Comparison of ENCODE assay signal across 21 cellular contexts in the genomic region with DNA sequence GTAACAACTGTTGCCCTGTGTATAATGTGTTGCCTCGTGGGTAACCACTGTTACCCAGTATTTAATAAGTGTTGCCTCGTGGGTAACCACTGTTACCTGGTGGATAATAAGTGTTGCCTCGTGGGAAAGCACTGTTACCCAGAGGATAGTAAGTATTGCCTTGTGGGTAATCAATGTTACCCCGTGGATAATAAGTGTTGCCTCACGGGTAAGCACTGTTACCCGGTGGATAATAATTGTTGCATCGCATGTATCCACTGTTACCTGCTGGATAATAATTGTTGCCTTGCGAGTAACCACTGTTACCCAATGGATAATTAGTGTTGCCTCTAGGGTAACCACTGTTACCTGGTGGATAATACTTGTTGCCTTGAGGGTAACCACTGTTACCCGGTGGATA. TPM values are rescaled to one million over a fixed set of nuclear protein-coding genes. Genes with fewer than 3 reads are reported as not detected.
DNase-seq lines count a peak whose midpoint lies in the region; ATAC-seq, FAIRE-seq and TF ChIP-seq lines count a peak whose summit lies in the region.
"Had no signal": no experiment of that assay in that cellular context is flagged by ENCODE, and none has a peak within 500 bp of the region (broad histone marks: within the 10 kb centered on the region; RNA-seq: fewer than 3 reads in every experiment).

No MANE protein-coding gene starts in this region.

- H3K9me3 ChIP-seq in GM12878 (replicated peaks; ENCODE audit: control insufficient read depth, insufficient read depth, low read length) (no peaks in the 10 kb centered on the region), prostate gland (no peaks in the 10 kb centered on the region), ascending aorta (no peaks in the 10 kb centered on the region)

- H3K27me3 ChIP-seq in GM12878 (replicated peaks in 1 of 2; ENCODE audit: control insufficient read depth in 2 of 2, insufficient read depth in 2 of 2, low read length in 1 of 2), result no peaks in the 10 kb centered on the region
- H3K27me3 ChIP-seq in prostate gland (replicated peaks; ENCODE audit: insufficient read depth), result no peaks in the 10 kb centered on the region
- no peaks in the 10 kb centered on the region for H3K27me3 ChIP-seq in ascending aorta

- no TSS peak for BruUV-seq in GM12878 (replicated peaks; lab: Mats Ljungman, UMichigan)

- no peak for TF ChIP-seq RAD21 in GM12878 (IDR thresholded peaks at IDR 0.05; ENCODE audit: insufficient read depth, low read depth, low read length)

- RAD21 ChIA-PET in GM12878 (lab: Charles Lee; ENCODE audit: unreplicated experiment), result no interaction called here

- H2AFZ ChIP-seq in GM12878 (ENCODE audit: control insufficient read depth, low read depth, low read length), result no peak overlapping the region
- H2AFZ ChIP-seq: GM23338 had no signal

- no peak overlapping the region for H3K4me2 ChIP-seq in GM12878 (ENCODE audit: control insufficient read depth, insufficient read depth)
- H3K4me2 ChIP-seq: GM23338 had no signal

- no peaks in the 10 kb centered on the region for H3K79me2 ChIP-seq in GM12878 (ENCODE audit: control insufficient read depth, insufficient read depth, low read length)

- H3K4me3 ChIP-seq in GM12865 (ENCODE audit: low read depth, low read length), result no peak overlapping the region
- H3K4me3 ChIP-seq in GM12878, result no peak overlapping the region
- no peak overlapping the region for H3K4me3 ChIP-seq in prostate gland
- no peak overlapping the region for H3K4me3 ChIP-seq in ascending aorta
- H3K4me3 ChIP-seq: GM23338 had no signal

- no peak for TF ChIP-seq CTCF in GM12865 (IDR thresholded peaks at IDR 0.05; ENCODE audit: insufficient read depth, low read depth, low read length, missing control alignments)
- no peak for TF ChIP-seq CTCF in GM12878 (IDR thresholded peaks at IDR 0.05 in 2 of 3, conservative IDR thresholded peaks at IDR 0.05 in 1 of 3; ENCODE audit: control insufficient read depth in 2 of 3, extremely low read depth in 1 of 3, insufficient read depth in 1 of 3, low read depth in 3 of 3, low read length in 3 of 3)
- no peak for TF ChIP-seq CTCF in prostate gland (IDR thresholded peaks at IDR 0.05)
- TF ChIP-seq CTCF in ascending aorta (IDR thresholded peaks at IDR 0.05), result no peak

- ATAC-seq in GM12878 (no peak), HG03045 (IDR thresholded peaks at IDR 0.05; ENCODE audit: unreplicated experiment) (no peak)
- ATAC-seq: GM23338, HCT116 had no signal

- H3K4me1 ChIP-seq in GM12878 (ENCODE audit: control insufficient read depth, insufficient read depth, low read length), result no peaks in the 10 kb centered on the region
- no peaks in the 10 kb centered on the region for H3K4me1 ChIP-seq in prostate gland (replicated peaks)
- H3K4me1 ChIP-seq in ascending aorta, result no peaks in the 10 kb centered on the region

- H3K27ac ChIP-seq in GM12878 (ENCODE audit: control insufficient read depth, insufficient read depth) (no peak overlapping the region), prostate gland (no peak overlapping the region), ascending aorta (no peak overlapping the region)

- SMC1A ChIA-PET in GM12878 (lab: Charles Lee; ENCODE audit: uncharacterized antibody, unreplicated experiment), result no interaction called here

- no peak overlapping the region for H3K9ac ChIP-seq in GM12878 (ENCODE audit: control insufficient read depth, insufficient read depth, low read length)

- H4K20me1 ChIP-seq in GM12878 (ENCODE audit: control insufficient read depth, insufficient read depth), result peaks cover 7% of the 10 kb centered on the region

- intact Hi-C loops in GM12878 (cut with micrococcal nuclease; ENCODE audit: unreplicated experiment), result no loop called here
- intact Hi-C loops in prostate gland (cut with DNase I), result loop anchor here (5.0 kb wide), 1 partner anchor 270 kb away; no protein-coding TSS in a partner anchor
- intact Hi-C loops in ascending aorta (cut with DNase I), result no loop called here

- CTCF ChIA-PET in GM12878 (lab: Yijun Ruan, JAX), result no interaction called here

- H3K36me3 ChIP-seq in GM12878 (ENCODE audit: control insufficient read depth in 2 of 2, insufficient read depth in 2 of 2, low read length in 1 of 2), result no peaks in the 10 kb centered on the region
- H3K36me3 ChIP-seq in prostate gland, result no peaks in the 10 kb centered on the region
- no peaks in the 10 kb centered on the region for H3K36me3 ChIP-seq in ascending aorta

- POLR2A ChIA-PET in GM12878 (lab: Charles Lee), result no interaction called here

- WGBS in GM12878 (ENCODE audit: insufficient coverage, insufficient replicate concordance, low lambda C conversion rate, missing lambda C conversion rate), result under 1% methylated on average over 9 of the region's 9 CpGs
- 91% methylated on average over 9 of the region's 9 CpGs for WGBS in prostate gland

- TF ChIP-seq EP300 in GM12878 (IDR thresholded peaks at IDR 0.05; ENCODE audit: borderline replicate concordance in 1 of 2, control insufficient read depth in 1 of 2, low read depth in 2 of 2, low read length in 2 of 2), result no peak

- DNase-seq in GM12865 (ENCODE audit: low read depth) (peak; percentile 77), GM12878 (ENCODE audit: low read depth, low spot score) (no peak), prostate gland (ENCODE audit: low spot score) (peak; percentile 0), GDM1 (lab: John Stamatoyannopoulos, UW) (no peak), ascending aorta (ENCODE audit: low spot score in 2 of 2) (no peak)
- DNase-seq: C1 segment of cervical spinal cord; Calu3; CD4-positive, alpha-beta memory T cell; COR-L47; DMS53; DMS79 treated with DMSO at 0.1 percent for 48 hours; H9 had no signal

- in situ Hi-C loops in GM12878 (cut with MboI), result no loop called here

- no peak for FAIRE-seq in GM12878 (lab: Jason Lieb, UNC)

- TF ChIP-seq POLR2A in GM12878 (IDR thresholded peaks at IDR 0.05; ENCODE audit: low read depth, low read length) (no peak), prostate gland (IDR thresholded peaks at IDR 0.05) (no peak)

TF ChIP-seq in GM12878, 131 proteins besides CTCF, POLR2A, EP300 and RAD21 (continues in another document):
- TF ChIP-seq FOS (IDR thresholded peaks at IDR 0.05; ENCODE audit: borderline replicate concordance, extremely low read depth, insufficient read length), result no peak
- TF ChIP-seq ATF2 (IDR thresholded peaks at IDR 0.05; ENCODE audit: low read length), result 0 out of 2 replicates have a peak, but pooled peaks have one; percentile 10
- TF ChIP-seq LARP7 (IDR thresholded peaks at IDR 0.05), result no peak
- TF ChIP-seq BACH1 (IDR thresholded peaks at IDR 0.05; ENCODE audit: borderline replicate concordance), result no peak

RNA-seq across cellular contexts. Expression of gene NXPE4, which starts 17.1 kb away (rescaled TPM):
- total RNA-seq in GM12878 (2013; cell fraction: nucleolus; rRNA removed), result not detected in 2 replicates
- not detected in 2 replicates for total RNA-seq in GM12878 (2014; rRNA removed)
- total RNA-seq in GM12878 (2014; rRNA removed; fragmentation: Illumina TruSeq; extraction: Trizol), result not detected in 2 replicates
- total RNA-seq in GM12878 (2021), result not detected in 2 replicates
- polyA plus RNA-seq in GM12878 (2011; ENCODE audit: low read depth), result not detected
- polyA plus RNA-seq in GM12878 (2011; rRNA removed), result not detected in 2 replicates
- polyA plus RNA-seq in GM12878 (2011; cell fraction: cytosol; rRNA removed), result not detected in 2 replicates
- not detected in 2 replicates for polyA plus RNA-seq in GM12878 (2011; cell fraction: nucleus; rRNA removed)
- polyA plus RNA-seq in GM12878 (2012), result not detected in 2 replicates
- not detected in 2 replicates for polyA plus RNA-seq in GM12878 (2014; fragmentation: Illumina TruSeq; extraction: Trizol)
- polyA plus RNA-seq in GM12878 (2014; fragmentation: Nextera tagmentation; extraction: Ambion mirVana), result not detected
- not detected in 2 replicates for polyA plus RNA-seq in GM12878 (2014; rRNA removed)
- polyA plus RNA-seq in GM12878 (2016; fragmentation: Nextera tagmentation; extraction: Ambion mirVana), result not detected
- polyA minus RNA-seq in GM12878 (2011; rRNA and poly(A)+ RNA removed), result not detected in 2 replicates
- polyA minus RNA-seq in GM12878 (2011; cell fraction: cytosol; rRNA and poly(A)+ RNA removed), result not detected in 2 replicates
- not detected in 2 replicates for polyA minus RNA-seq in GM12878 (2011; cell fraction: nucleus; rRNA and poly(A)+ RNA removed)
- total RNA-seq in prostate gland, result 10 to 100 TPM in 1 of 2 donors, under 1 TPM in 1; 0.18 to 12.3 TPM
- total RNA-seq in ascending aorta, result not detected
- total RNA-seq: A172; A673; Calu3; CD4-positive, alpha-beta memory T cell; Daoy; G401; GM23338; H4; H9 had no signal
- polyA plus RNA-seq: BJ; CD4-positive, alpha-beta memory T cell; GM23338 had no signal

RNA-seq across cellular contexts. Expression of gene NXPE1, which starts 53.0 kb away (rescaled TPM):
- not detected in 2 replicates for total RNA-seq in GM12878 (2013; cell fraction: nucleolus; rRNA removed)
- total RNA-seq in GM12878 (2014; rRNA removed), result not detected in 2 replicates
- total RNA-seq in GM12878 (2014; rRNA removed; fragmentation: Illumina TruSeq; extraction: Trizol), result not detected in 2 replicates
- 0.16 TPM in 1 of 2 replicates, not detected in the other for total RNA-seq in GM12878 (2021)
- polyA plus RNA-seq in GM12878 (2011; ENCODE audit: low read depth), result not detected
- not detected in 2 replicates for polyA plus RNA-seq in GM12878 (2011; rRNA removed)
- polyA plus RNA-seq in GM12878 (2011; cell fraction: cytosol; rRNA removed), result not detected in 2 replicates
- not detected in 2 replicates for polyA plus RNA-seq in GM12878 (2011; cell fraction: nucleus; rRNA removed)
- not detected in 2 replicates for polyA plus RNA-seq in GM12878 (2012)
- not detected in 2 replicates for polyA plus RNA-seq in GM12878 (2014; fragmentation: Illumina TruSeq; extraction: Trizol)
- polyA plus RNA-seq in GM12878 (2014; fragmentation: Nextera tagmentation; extraction: Ambion mirVana), result not detected
- not detected in 2 replicates for polyA plus RNA-seq in GM12878 (2014; rRNA removed)
- polyA plus RNA-seq in GM12878 (2016; fragmentation: Nextera tagmentation; extraction: Ambion mirVana), result not detected
- not detected in 2 replicates for polyA minus RNA-seq in GM12878 (2011; rRNA and poly(A)+ RNA removed)
- polyA minus RNA-seq in GM12878 (2011; cell fraction: cytosol; rRNA and poly(A)+ RNA removed), result not detected in 2 replicates
- polyA minus RNA-seq in GM12878 (2011; cell fraction: nucleus; rRNA and poly(A)+ RNA removed), result not detected in 2 replicates
- 1 to 10 TPM in 1 of 2 donors, under 1 TPM in 1; 0.09 to 3.0 TPM for total RNA-seq in prostate gland
- total RNA-seq in ascending aorta, result not detected
- total RNA-seq: A172; A673; Calu3; CD4-positive, alpha-beta memory T cell; Daoy; G401; GM23338; H4; H9 had no signal
- polyA plus RNA-seq: BJ; CD4-positive, alpha-beta memory T cell; GM23338 had no signal

Comparison
In these comparisons a context has a peak if more than half of its experiments do, and no peak if none do; other contexts are left out.
1. DNase-seq: peak in GM12865 (single experiment) and prostate gland (single experiment); none in GM12878 (single experiment), GDM1 (single experiment) and ascending aorta (0 of 2).